Comparison of ENCODE assay signal across 1 cellular context in genomic region chr6:67694127-67694526, GRCh38.
TF ChIP-seq lines count a peak whose summit lies in the region.

No MANE protein-coding gene starts in this region.

TF ChIP-seq in H1, 55 proteins besides CTCF, POLR2A, EP300 and RAD21 (continued from another document):
- TF ChIP-seq CHD7 (IDR thresholded peaks at IDR 0.05; ENCODE audit: insufficient replicate concordance, low read length), result no peak
- no peak for TF ChIP-seq CHD2 (IDR thresholded peaks at IDR 0.05; ENCODE audit: low read length)
- no peak for TF ChIP-seq SRF (IDR thresholded peaks at IDR 0.05; ENCODE audit: low read depth, low read length)
TF ChIP-seq in H1: peak in this region for 0.
